ENCODE assay signal across 9 cellular contexts in the genomic region with DNA sequence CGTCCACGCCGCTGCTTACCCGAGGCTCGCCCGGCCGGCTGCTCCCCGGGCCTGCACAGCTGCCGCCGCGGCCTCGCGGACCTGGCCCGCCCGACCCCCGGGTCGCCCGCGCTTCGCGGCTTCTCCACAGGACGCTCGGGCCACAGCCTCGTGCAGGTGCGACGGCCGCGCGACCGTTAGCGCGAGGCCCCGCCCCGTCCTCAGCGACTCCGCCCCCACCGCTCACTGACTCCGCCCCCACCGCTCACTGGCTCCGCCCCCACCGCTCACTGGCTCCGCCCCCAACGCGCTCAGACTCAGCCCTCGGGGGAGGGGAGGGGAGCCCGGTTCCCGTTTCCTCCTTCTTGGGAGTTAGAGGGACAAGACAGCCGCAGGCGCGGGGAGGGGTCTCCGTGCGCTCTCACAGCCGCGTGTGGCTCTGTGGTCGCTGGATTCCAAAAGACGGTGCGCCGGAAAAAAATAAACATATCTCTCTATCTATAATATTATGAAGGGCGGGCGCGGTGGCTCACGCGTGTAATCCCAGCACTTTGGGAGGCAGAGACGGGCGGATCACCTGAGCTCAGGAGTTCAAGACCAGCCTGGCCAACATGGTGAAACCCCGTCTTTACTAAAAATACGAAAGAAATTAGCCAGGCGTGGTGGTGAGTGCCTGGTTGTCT. TPM values are rescaled to one million over a fixed set of nuclear protein-coding genes. Genes with fewer than 3 reads are reported as not detected.
A peak's percentile ranks its signal among the peaks of the same experiment; 100 is the strongest.
DNase-seq lines count a peak whose midpoint lies in the region; ATAC-seq, FAIRE-seq and TF ChIP-seq lines count a peak whose summit lies in the region.
"Had no signal": no experiment of that assay in that cellular context is flagged by ENCODE, and none has a peak within 500 bp of the region (broad histone marks: within the 10 kb centered on the region; RNA-seq: fewer than 3 reads in every experiment).

A gene with protein sequence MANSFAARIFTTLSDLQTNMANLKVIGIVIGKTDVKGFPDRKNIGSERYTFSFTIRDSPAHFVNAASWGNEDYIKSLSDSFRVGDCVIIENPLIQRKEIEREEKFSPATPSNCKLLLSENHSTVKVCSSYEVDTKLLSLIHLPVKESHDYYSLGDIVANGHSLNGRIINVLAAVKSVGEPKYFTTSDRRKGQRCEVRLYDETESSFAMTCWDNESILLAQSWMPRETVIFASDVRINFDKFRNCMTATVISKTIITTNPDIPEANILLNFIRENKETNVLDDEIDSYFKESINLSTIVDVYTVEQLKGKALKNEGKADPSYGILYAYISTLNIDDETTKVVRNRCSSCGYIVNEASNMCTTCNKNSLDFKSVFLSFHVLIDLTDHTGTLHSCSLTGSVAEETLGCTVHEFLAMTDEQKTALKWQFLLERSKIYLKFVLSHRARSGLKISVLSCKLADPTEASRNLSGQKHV (minus strand): TSS at position 191 of the 662 bp plus-strand sequence. CDS start 3,989 bp downstream, outside the sequence.

- H3K27ac ChIP-seq in RWPE1 (peak within 1 kb of the TSS; percentile 56), testis (no peak within 1 kb of the TSS)

- DNase-seq in D341Med (ENCODE audit: low spot score) (peak; percentile 83), RWPE1 (ENCODE audit: low spot score) (peak; percentile 52), memory B cell (ENCODE audit: low spot score in 2 of 2) (peak in 1 of 2 donors; percentile 33), testis (peak; percentile 74), urothelium cell line (ENCODE audit: low spot score) (no peak), NCI-H510A treated with DMSO at 0.1 percent for 48 hours (lab: John Stamatoyannopoulos, UW) (no peak)

- WGBS in testis, 2 donors: 2 to 6% methylated on average over 12 to 60 of the region's 68 CpGs

- CTCF ChIA-PET in RWPE1 (lab: Yijun Ruan, JAX): interaction anchor here (0.6 to 0.7 kb wide), 2 partner anchors 122 to 361 kb away, joined by 3 to 4 read pairs; no protein-coding TSS in a partner anchor

- peak within 1 kb of the TSS in 1 of 5 experiments; percentile 40 for H3K27ac Mint-ChIP-seq in brain
- no peak within 1 kb of the TSS for H3K27ac Mint-ChIP-seq in memory B cell

- no peaks in the 10 kb centered on the region for H3K36me3 ChIP-seq in testis (ENCODE audit: low read depth, missing control alignments)

- intact Hi-C loops in testis (cut with DNase I; ENCODE audit: low total_unique reads): no loop called here

- no peak for TF ChIP-seq POLR2A in testis (IDR thresholded peaks at IDR 0.05)

- H3K36me3 Mint-ChIP-seq in brain: peaks cover 3% of the 10 kb centered on the region
- H3K36me3 Mint-ChIP-seq in memory B cell: peaks cover 1% of the 10 kb centered on the region

- no peaks in the 10 kb centered on the region for H3K27me3 ChIP-seq in testis

- H3K9me3 ChIP-seq in testis: no peaks in the 10 kb centered on the region

- H3K4me3 Mint-ChIP-seq in brain (peak within 1 kb of the TSS; percentile 63 to 86 (median 80)), memory B cell (peak within 1 kb of the TSS; percentile 12)

- H3K9me3 Mint-ChIP-seq in brain (peaks cover 3 to 6% (median 3%) of the 10 kb centered on the region in 5 experiments), memory B cell (no peaks in the 10 kb centered on the region)

- POLR2A ChIA-PET in RWPE1 (lab: Yijun Ruan, JAX; ENCODE audit: low non-redundant PET): no interaction called here

- no peak for ATAC-seq in memory B cell (ENCODE audit: low read depth)
- ATAC-seq in GM21515 (IDR thresholded peaks at IDR 0.05; ENCODE audit: unreplicated experiment): no peak

- H3K4me1 ChIP-seq in testis: no peaks in the 10 kb centered on the region

- no peak for FAIRE-seq in urothelium cell line (lab: Jason Lieb, UNC)
- FAIRE-seq: bronchial epithelial cell had no signal

- H3K4me3 ChIP-seq in testis: peak within 1 kb of the TSS; percentile 43 to 47

- peaks cover 6% of the 10 kb centered on the region for H3K4me1 Mint-ChIP-seq in brain
- H3K4me1 Mint-ChIP-seq in memory B cell: peaks cover 3% of the 10 kb centered on the region

- H3K27me3 Mint-ChIP-seq in brain: peaks cover 48% of the 10 kb centered on the region
- peaks cover 11% of the 10 kb centered on the region for H3K27me3 Mint-ChIP-seq in memory B cell

- TF ChIP-seq CTCF in RWPE1 (conservative IDR thresholded peaks at IDR 0.05; ENCODE audit: low read depth) (no peak), brain (conservative IDR thresholded peaks at IDR 0.05) (no peak), testis (IDR thresholded peaks at IDR 0.05) (no peak)

RNA-seq across cellular contexts. Expression of the gene that starts here (rescaled TPM):
- polyA plus RNA-seq in brain (ENCODE audit: insufficient read depth, low read depth, low replicate concordance) (6.8 TPM), testis (ENCODE audit: insufficient read depth, low read depth, low replicate concordance) (53.8 TPM)
- total RNA-seq in testis: 10 to 100 TPM; 34.6 to 53.9 TPM

Comparison
In these comparisons a context has a peak if more than half of its experiments do, and no peak if none do; other contexts are left out.
1. DNase-seq: peak in D341Med (single experiment), RWPE1 (single experiment) and testis (single experiment); none in urothelium cell line (single experiment) and NCI-H510A treated with DMSO at 0.1 percent for 48 hours (single experiment).